26 cellular contexts compared by ENCODE assay signal in genomic region chr12:79203103-79203502, GRCh38.
"Had no signal": no experiment of that assay in that cellular context is flagged by ENCODE, and none has a peak within 500 bp of the region (broad histone marks: within the 10 kb centered on the region; RNA-seq: fewer than 3 reads in every experiment).

No MANE protein-coding gene starts in this region.

- H3K27me3 ChIP-seq: brain microvascular endothelial cell, gastrocnemius medialis, neural progenitor cell, sigmoid colon, testis, uterus had no signal

- H3K36me3 ChIP-seq: brain microvascular endothelial cell, gastrocnemius medialis, left ventricle myocardium inferior, neural progenitor cell, sigmoid colon, uterus had no signal

- H2AFZ ChIP-seq: neural progenitor cell had no signal

- H3K4me2 ChIP-seq: neural progenitor cell, smooth muscle cell had no signal

- ATAC-seq: activated CD4-positive, alpha-beta T cell treated with anti-CD3 and anti-CD28 coated beads for 36 hours; activated naive CD4-positive, alpha-beta T cell treated with anti-CD3 and anti-CD28 coated beads, Interleukin-2, amount 50 U/mL, for 72 hours; activated T-helper 17 cell treated with anti-CD3 and anti-CD28 coated beads, Interleukin-2, amount 50 U/mL, for 72 hours; gastrocnemius medialis; naive thymus-derived CD4-positive, alpha-beta T cell had no signal

- H3K9ac ChIP-seq: neural progenitor cell had no signal

- H3K4me3 ChIP-seq: gastrocnemius medialis, left ventricle myocardium inferior, neural progenitor cell, sigmoid colon, smooth muscle cell, testis, uterus had no signal

- H3K9me3 ChIP-seq: gastrocnemius medialis, left ventricle myocardium inferior, sigmoid colon, testis, uterus had no signal

- H3K4me1 ChIP-seq: gastrocnemius medialis, left ventricle myocardium inferior, sigmoid colon, testis, uterus had no signal

- H3K27ac ChIP-seq: brain microvascular endothelial cell, gastrocnemius medialis, left ventricle myocardium inferior, neural progenitor cell, sigmoid colon, testis, uterus had no signal

- DNase-seq: activated B cell treated with CpG ODN at 0.5 μM for 24 hours; activated CD4-positive, alpha-beta T cell treated with anti-CD3 and anti-CD28 coated beads for 36 hours; activated CD4-positive, alpha-beta T cell treated with anti-CD3 and anti-CD28 coated beads, Interleukin-2, amount 50 U/mL, for 4 hours; activated CD8-positive, alpha-beta memory T cell treated with anti-CD3 and anti-CD28 coated beads for 24 hours; activated CD8-positive, alpha-beta memory T cell treated with anti-CD3 and anti-CD28 coated beads, Interleukin-2, amount 50 U/mL, for 4 hours; activated T-cell treated with anti-CD3 and anti-CD28 coated beads, Interleukin-2, amount 50 U/mL, for 24 hours; aorta; brain microvascular endothelial cell; caudate nucleus; effector CD8-positive, alpha-beta T cell; erythroblast; gastrocnemius medialis; hypothalamus; left ventricle myocardium inferior; naive thymus-derived CD4-positive, alpha-beta T cell; retina; sigmoid colon; stimulated activated CD4-positive, alpha-beta T cell treated with anti-CD3 and anti-CD28 coated beads, Interleukin-4, amount 100 ng/mL, for 1 hour; stimulated activated naive CD4-positive, alpha-beta T cell; testis; trophoblast cell; uterus had no signal
